26 cellular contexts compared by ENCODE assay signal in the genomic region with DNA sequence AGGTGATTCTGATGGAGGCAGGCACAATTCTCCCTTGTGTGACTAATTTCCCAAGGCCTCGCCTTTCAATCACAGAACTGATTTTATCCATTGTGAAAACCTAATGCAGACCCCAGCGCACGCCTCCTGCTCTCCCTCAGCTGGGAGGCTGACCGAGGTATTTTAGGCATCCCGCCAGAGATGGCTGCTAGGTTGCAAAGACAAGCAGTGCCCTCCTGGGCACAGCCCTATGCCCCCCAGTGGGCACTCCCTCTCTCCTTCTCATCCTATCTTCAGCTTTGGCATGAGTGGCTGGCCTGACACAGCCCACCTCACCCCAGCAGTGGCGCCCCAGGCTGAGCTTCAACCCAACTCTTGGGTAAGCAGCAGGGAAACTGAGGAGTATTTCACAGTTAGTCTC. TPM values are rescaled to one million over a fixed set of nuclear protein-coding genes. Genes with fewer than 3 reads are reported as not detected.
"Had no signal": no experiment of that assay in that cellular context is flagged by ENCODE, and none has a peak within 500 bp of the region (broad histone marks: within the 10 kb centered on the region; RNA-seq: fewer than 3 reads in every experiment).

No MANE protein-coding gene starts in this region.

- H3K4me3 Mint-ChIP-seq: activated naive CD8-positive, alpha-beta T cell treated with anti-CD3 and anti-CD28 coated beads, Interleukin-2, amount 10 ng/mL, durations not matched to agents 7 days and 5 days; nephron progenitor cell; stimulated activated memory B cell treated with anti-CD40 and anti-IgM and Interleukin-4, amounts not matched to agents 10 μg/mL and 1 μg/mL and 100 μg/mL, for 72 hours; stimulated activated naive CD8-positive, alpha-beta T cell treated with anti-CD3 and anti-CD28 coated beads, Interleukin-15, amount 100 ng/mL, for 72 hours had no signal

- H3K4me1 Mint-ChIP-seq: stimulated activated memory B cell treated with anti-CD40 and anti-IgM and Interleukin-4, amounts not matched to agents 10 μg/mL and 1 μg/mL and 100 μg/mL, for 72 hours had no signal

- H3K36me3 Mint-ChIP-seq: activated naive CD8-positive, alpha-beta T cell treated with anti-CD3 and anti-CD28 coated beads, Interleukin-2, amount 10 ng/mL, durations not matched to agents 7 days and 5 days; stimulated activated memory B cell treated with anti-CD40 and anti-IgM and Interleukin-4, amounts not matched to agents 10 μg/mL and 1 μg/mL and 100 μg/mL, for 72 hours had no signal

- H3K27me3 ChIP-seq: brain microvascular endothelial cell, pancreas, sigmoid colon, upper lobe of left lung had no signal

- H3K4me3 ChIP-seq: coronary artery, pancreas, prostate gland, sigmoid colon, upper lobe of left lung had no signal

- H3K27ac ChIP-seq: brain microvascular endothelial cell, coronary artery, pancreas, sigmoid colon, VCaP had no signal

- H3K27me3 Mint-ChIP-seq: activated naive CD8-positive, alpha-beta T cell treated with anti-CD3 and anti-CD28 coated beads, Interleukin-2, amount 10 ng/mL, durations not matched to agents 7 days and 5 days; stimulated activated memory B cell treated with anti-CD40 and anti-IgM and Interleukin-4, amounts not matched to agents 10 μg/mL and 1 μg/mL and 100 μg/mL, for 72 hours; stimulated activated naive CD8-positive, alpha-beta T cell treated with anti-CD3 and anti-CD28 coated beads, Interleukin-15, amount 100 ng/mL, for 72 hours had no signal

- H3K9me3 ChIP-seq: pancreas, prostate gland, sigmoid colon, upper lobe of left lung had no signal

- H3K9me3 Mint-ChIP-seq: activated naive CD8-positive, alpha-beta T cell treated with anti-CD3 and anti-CD28 coated beads, Interleukin-2, amount 10 ng/mL, durations not matched to agents 7 days and 5 days; nephron progenitor cell; stimulated activated memory B cell treated with anti-CD40 and anti-IgM and Interleukin-4, amounts not matched to agents 10 μg/mL and 1 μg/mL and 100 μg/mL, for 72 hours; stimulated activated naive CD8-positive, alpha-beta T cell treated with anti-CD3 and anti-CD28 coated beads, Interleukin-15, amount 100 ng/mL, for 72 hours had no signal

- DNase-seq: activated CD4-positive, alpha-beta T cell treated with anti-CD3 and anti-CD28 coated beads for 48 hours; activated effector memory CD4-positive, alpha-beta T cell treated with Interleukin-2 at 50 U/mL for 16 hours; activated naive CD4-positive, alpha-beta T cell treated with Interleukin-2 at 50 U/mL for 16 hours; activated naive CD8-positive, alpha-beta T cell treated with anti-CD3 and anti-CD28 coated beads, Interleukin-2, amount 10 ng/mL, durations not matched to agents 7 days and 5 days; brain microvascular endothelial cell; foreskin fibroblast; left cardiac atrium; mammary epithelial cell; nephron progenitor cell; retina; sigmoid colon; small intestine; stimulated activated CD4-positive, alpha-beta T cell treated with anti-CD3 and anti-CD28 coated beads, Interleukin-4, amount 100 ng/mL, for 4 hours; stimulated activated CD8-positive, alpha-beta memory T cell treated with anti-CD3 and anti-CD28 coated beads, Interleukin-4, amount 100 ng/mL, for 48 hours; stimulated activated naive CD8-positive, alpha-beta T cell treated with anti-CD3 and anti-CD28 coated beads, Interleukin-15, amount 100 ng/mL, for 72 hours; T-helper 9 cell had no signal

- H3K27ac Mint-ChIP-seq: stimulated activated memory B cell treated with anti-CD40 and anti-IgM and Interleukin-4, amounts not matched to agents 10 μg/mL and 1 μg/mL and 100 μg/mL, for 72 hours had no signal

RNA-seq across cellular contexts. Expression of a gene that starts 24.2 kb away (rescaled TPM):
- total RNA-seq: activated naive CD8-positive, alpha-beta T cell treated with anti-CD3 and anti-CD28 coated beads, Interleukin-2, amount 10 ng/mL, durations not matched to agents 7 days and 5 days; astrocyte; cardiac septum; endothelial cell of umbilical vein; left cardiac atrium; mucosa of gallbladder had no signal
